27 cellular contexts compared by ENCODE assay signal in genomic region chr2:202290316-202290715, GRCh38.
"Had no signal": no experiment of that assay in that cellular context is flagged by ENCODE, and none has a peak within 500 bp of the region (broad histone marks: within the 10 kb centered on the region; RNA-seq: fewer than 3 reads in every experiment).

No MANE protein-coding gene starts in this region.

- DNase-seq: dermis blood vessel endothelial cell; effector memory CD4-positive, alpha-beta T cell; erythroblast; esophagus squamous epithelium; foreskin keratinocyte; heart left ventricle; left cardiac atrium; left lung; mesendoderm; midbrain; naive thymus-derived CD4-positive, alpha-beta T cell; stimulated activated CD4-positive, alpha-beta T cell treated with anti-CD3 and anti-CD28 coated beads, Interleukin-2, amount 100 ng/mL, for 24 hours; stimulated activated CD4-positive, alpha-beta T cell treated with anti-CD3 and anti-CD28 coated beads, Interleukin-4, amount 100 ng/mL, for 24 hours; stimulated activated naive CD4-positive, alpha-beta T cell treated with Interleukin-2 at 50 U/mL for 16 hours; stomach; thyroid gland; trophoblast cell had no signal

- H3K9me3 ChIP-seq: esophagus squamous epithelium, gastroesophageal sphincter, heart left ventricle, left lung, stomach, thyroid gland, vagina had no signal

- ATAC-seq: foreskin keratinocyte; gastroesophageal sphincter; heart left ventricle; left cardiac atrium; naive thymus-derived CD4-positive, alpha-beta T cell; sciatic nerve; stimulated activated effector memory CD8-positive, alpha-beta T cell treated with anti-CD3 and anti-CD28 coated beads, Interleukin-12 subunit alpha, Interleukin-12 subunit beta, amount 100 ng/mL, for 72 hours had no signal

- H2AFZ ChIP-seq: hepatocyte, neural progenitor cell, parathyroid adenoma had no signal

- H3K27ac ChIP-seq: coronary artery, esophagus squamous epithelium, foreskin keratinocyte, gastroesophageal sphincter, heart left ventricle, hepatocyte, neural progenitor cell, parathyroid adenoma, stomach, thyroid gland, vagina had no signal

- H3K4me1 ChIP-seq: esophagus squamous epithelium, gastroesophageal sphincter, heart left ventricle, neural progenitor cell, parathyroid adenoma, stomach, thyroid gland, vagina had no signal

- H3K4me3 ChIP-seq: coronary artery, esophagus squamous epithelium, gastroesophageal sphincter, heart left ventricle, hepatocyte, left lung, neural progenitor cell, smooth muscle cell, stomach, thyroid gland, vagina had no signal

- H3K27me3 ChIP-seq: esophagus squamous epithelium, foreskin keratinocyte, gastroesophageal sphincter, heart left ventricle, hepatocyte, left lung, neural progenitor cell, stomach, thyroid gland, vagina had no signal

- FAIRE-seq: islet of Langerhans had no signal

- H3K4me2 ChIP-seq: hepatocyte, neural progenitor cell, smooth muscle cell had no signal

- H3K9ac ChIP-seq: neural progenitor cell, parathyroid adenoma had no signal

- H3K79me2 ChIP-seq: hepatocyte had no signal
